In the genomic region with DNA sequence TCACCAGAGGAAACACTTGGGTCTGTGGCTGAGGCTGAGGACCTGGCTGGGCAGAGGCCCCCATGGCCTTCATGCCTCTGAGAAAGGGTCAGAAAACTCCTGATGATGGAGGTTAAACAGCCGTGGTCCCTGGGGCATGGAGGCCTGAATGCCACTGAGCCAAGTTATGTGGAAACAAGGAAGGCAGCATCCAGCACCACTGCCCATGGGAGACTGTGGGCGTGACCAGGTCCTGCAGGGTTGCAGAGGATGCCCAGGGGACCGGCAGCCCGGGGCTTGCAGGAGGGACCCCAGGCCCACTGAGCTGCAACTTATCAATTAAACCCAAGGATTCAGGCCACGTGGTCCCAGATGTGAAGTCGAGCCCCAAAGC, we compare ENCODE assay signal across 15 cellular contexts. TPM values are rescaled to one million over a fixed set of nuclear protein-coding genes. Genes with fewer than 3 reads are reported as not detected.
DNase-seq lines count a peak whose midpoint lies in the region; ATAC-seq, FAIRE-seq and TF ChIP-seq lines count a peak whose summit lies in the region.
"Had no signal": no experiment of that assay in that cellular context is flagged by ENCODE, and none has a peak within 500 bp of the region (broad histone marks: within the 10 kb centered on the region; RNA-seq: fewer than 3 reads in every experiment).

No MANE protein-coding gene starts in this region.

- no peaks in the 10 kb centered on the region for H3K9me3 ChIP-seq in left ventricle myocardium inferior (replicated peaks)
- no peaks in the 10 kb centered on the region for H3K9me3 ChIP-seq in fibroblast of lung (ENCODE audit: control insufficient read depth, insufficient read depth, low read depth, low read length)
- peaks cover 0 to 3% of the 10 kb centered on the region in 2 donors for H3K9me3 ChIP-seq in neuronal stem cell (replicated peaks in 1 of 2; ENCODE audit: control insufficient read depth in 2 of 2, insufficient read depth in 1 of 2, low read depth in 1 of 2, low read length in 2 of 2)

- no peak overlapping the region for H2AFZ ChIP-seq in fibroblast of lung (ENCODE audit: low read length)
- H2AFZ ChIP-seq in neuronal stem cell (ENCODE audit: low read length) = no peak overlapping the region
- H2AFZ ChIP-seq: PC-9 had no signal

- H3K4me1 ChIP-seq in left ventricle myocardium inferior = peaks cover 32% of the 10 kb centered on the region
- peaks cover 29% of the 10 kb centered on the region for H3K4me1 ChIP-seq in fibroblast of lung (ENCODE audit: control insufficient read depth, extremely low read depth, insufficient read depth, low read length)
- H3K4me1 ChIP-seq in neuronal stem cell (ENCODE audit: control insufficient read depth in 2 of 2, insufficient read depth in 1 of 2, low read depth in 1 of 2, low read length in 2 of 2) = peaks cover 0 to 6% of the 10 kb centered on the region in 2 donors

- H3K23ac ChIP-seq in neuronal stem cell (ENCODE audit: low read depth, low read length, poor library complexity) = no peak overlapping the region

- H3K36me3 ChIP-seq in left ventricle myocardium inferior (no peaks in the 10 kb centered on the region), fibroblast of lung (ENCODE audit: control insufficient read depth, insufficient read depth, low read length) (no peaks in the 10 kb centered on the region), neuronal stem cell (replicated peaks in 1 of 2; ENCODE audit: control insufficient read depth in 2 of 2, insufficient read depth in 2 of 2, low read length in 2 of 2) (peaks cover 0 to 2% of the 10 kb centered on the region in 2 donors)
- H3K36me3 ChIP-seq: WERI-Rb-1 had no signal

- H4K8ac ChIP-seq in neuronal stem cell (ENCODE audit: low read depth, low read length) = no peak overlapping the region

- H3K79me1 ChIP-seq in neuronal stem cell (ENCODE audit: low read depth, low read length) = peaks cover under 1% of the 10 kb centered on the region

- H2AK5ac ChIP-seq in neuronal stem cell (ENCODE audit: low read depth, low read length) = no peak overlapping the region

- no peak overlapping the region for H2BK12ac ChIP-seq in neuronal stem cell (ENCODE audit: low read length)

- H3K18ac ChIP-seq in neuronal stem cell (ENCODE audit: low read length) = no peak overlapping the region

- no peak for FAIRE-seq in frontal cortex (lab: Jason Lieb, UNC)

- H3K4me3 ChIP-seq in left ventricle myocardium inferior (no peak overlapping the region), fibroblast of lung (replicated peaks in 1 of 4; ENCODE audit: control extremely low read depth in 1 of 4, insufficient read depth in 1 of 4, low read depth in 3 of 4, low read length in 4 of 4) (no peak overlapping the region), neuronal stem cell (ENCODE audit: low read length in 2 of 2) (no peak overlapping the region)
- H3K4me3 ChIP-seq: PC-9 had no signal

- H3K9ac ChIP-seq in fibroblast of lung (ENCODE audit: insufficient read depth, low read length) (peak overlapping the region; percentile 68), neuronal stem cell (ENCODE audit: low read depth, low read length, poor library complexity) (peak overlapping the region; percentile 44)

- H3K79me2 ChIP-seq in fibroblast of lung (ENCODE audit: control insufficient read depth, insufficient read depth, low read length) = no peaks in the 10 kb centered on the region

- H4K20me1 ChIP-seq in fibroblast of lung (ENCODE audit: control insufficient read depth, extremely low read depth, insufficient read depth, low read length) = no peaks in the 10 kb centered on the region

- no CpG with 5 or more reads among the region's 6 CpGs for WGBS in neuronal stem cell (ENCODE audit: extremely low coverage in 2 of 2, insufficient read length in 2 of 2, insufficient replicate concordance in 1 of 2), 2 donors

- H3K27me3 ChIP-seq in left ventricle myocardium inferior (ENCODE audit: low read depth) (peaks cover 5% of the 10 kb centered on the region), fibroblast of lung (ENCODE audit: control insufficient read depth, insufficient read depth, low read length) (no peaks in the 10 kb centered on the region), neuronal stem cell (ENCODE audit: control insufficient read depth in 3 of 3, insufficient read depth in 3 of 3, low read depth in 1 of 3, low read length in 3 of 3) (peaks cover 0 to 3% (median 0%) of the 10 kb centered on the region in 3 experiments)

- H3K14ac ChIP-seq in neuronal stem cell (ENCODE audit: low read length) = no peak overlapping the region

- TF ChIP-seq CTCF in left ventricle myocardium inferior (IDR thresholded peaks at IDR 0.05; ENCODE audit: borderline replicate concordance) = no peak
- no peak for TF ChIP-seq CTCF in fibroblast of lung (conservative IDR thresholded peaks at IDR 0.05 in 1 of 2, IDR thresholded peaks at IDR 0.05 in 1 of 2; ENCODE audit: low read depth in 1 of 2, low read length in 2 of 2)

- peak overlapping the region; percentile 98 for H4K91ac ChIP-seq in neuronal stem cell (ENCODE audit: low read depth, low read length, poor library complexity)

- no peak overlapping the region for H2BK5ac ChIP-seq in neuronal stem cell (ENCODE audit: low read length)

- intact Hi-C loops in Right ventricle myocardium superior (cut with DNase I) (no loop called here), left ventricle myocardium inferior (cut with micrococcal nuclease) (no loop called here)

- ATAC-seq in Right ventricle myocardium superior (ENCODE audit: poor library complexity) = peak; percentile 47
- no peak for ATAC-seq in GM18498 (IDR thresholded peaks at IDR 0.05; ENCODE audit: unreplicated experiment)

- no peak overlapping the region for H3K4ac ChIP-seq in neuronal stem cell (ENCODE audit: low read length)

- no peak overlapping the region for H2BK15ac ChIP-seq in neuronal stem cell (ENCODE audit: low read length)

- H2BK120ac ChIP-seq in neuronal stem cell (ENCODE audit: low read depth, low read length) = no peak overlapping the region

- H3K4me2 ChIP-seq in fibroblast of lung (ENCODE audit: extremely low read depth, insufficient read depth, low read length) = peak overlapping the region; percentile 29
- H3K4me2 ChIP-seq in neuronal stem cell (ENCODE audit: insufficient read depth, low read length, poor library complexity, severe bottlenecking) = no peak overlapping the region
- H3K4me2 ChIP-seq: PC-9 had no signal

- DNase-seq in Right ventricle myocardium superior (peak; percentile 68), left ventricle myocardium inferior (no peak), fibroblast of lung (ENCODE audit: low read depth in 2 of 2) (no peak), neuronal stem cell (ENCODE audit: low spot score) (no peak), frontal cortex (ENCODE audit: low spot score in 2 of 2) (no peak), NCI-H748 treated with DMSO at 0.1 percent for 48 hours (lab: John Stamatoyannopoulos, UW) (no peak)
- no peak for DNase-seq in stimulated activated CD4-positive, alpha-beta T cell treated with anti-CD3 and anti-CD28 coated beads, Interleukin-2, amount 100 ng/mL, for 48 hours
- DNase-seq: activated naive CD8-positive, alpha-beta T cell treated with anti-CD3 and anti-CD28 coated beads for 36 hours; NCI-H2029; NCI-H526; PC-9; stimulated activated CD4-positive, alpha-beta T cell treated with anti-CD3 and anti-CD28 coated beads, Interleukin-15, amount 100 ng/mL, for 24 hours; SW 1271 had no signal

- H3K27ac ChIP-seq in left ventricle myocardium inferior (replicated peaks) (no peak overlapping the region), fibroblast of lung (ENCODE audit: insufficient read depth, low read length) (peak overlapping the region; percentile 79), neuronal stem cell (replicated peaks; ENCODE audit: low read length) (no peak overlapping the region)
- H3K27ac ChIP-seq: PC-9, WERI-Rb-1 had no signal

RNA-seq across cellular contexts. Expression of gene COL6A2, which starts 18.9 kb away (rescaled TPM):
- total RNA-seq in Right ventricle myocardium superior (191 TPM), left ventricle myocardium inferior (157 TPM), fibroblast of lung (782 and 928 TPM in 2 replicates), frontal cortex (15.5 TPM)
- polyA plus RNA-seq in fibroblast of lung = 346 and 702 TPM in 2 replicates
- 857 and 2,080 TPM in 2 replicates for polyA plus RNA-seq in fibroblast of lung (2012)
- polyA minus RNA-seq in fibroblast of lung (ENCODE audit: low replicate concordance) = 367 and 1,367 TPM in 2 replicates
- 19.3 TPM for polyA plus RNA-seq in neuronal stem cell (2013, experiment 1 of 2)
- polyA plus RNA-seq in neuronal stem cell (2013, experiment 2 of 2) = 19.1 TPM
